ENCODE assay signal across 1 cellular context in genomic region chr14:48974994-48975393, GRCh38.
TF ChIP-seq lines count a peak whose summit lies in the region.

No MANE protein-coding gene starts in this region.

TF ChIP-seq in GM23338, 12 proteins besides CTCF, POLR2A, EP300 and RAD21:
- TF ChIP-seq, protein P1, sequence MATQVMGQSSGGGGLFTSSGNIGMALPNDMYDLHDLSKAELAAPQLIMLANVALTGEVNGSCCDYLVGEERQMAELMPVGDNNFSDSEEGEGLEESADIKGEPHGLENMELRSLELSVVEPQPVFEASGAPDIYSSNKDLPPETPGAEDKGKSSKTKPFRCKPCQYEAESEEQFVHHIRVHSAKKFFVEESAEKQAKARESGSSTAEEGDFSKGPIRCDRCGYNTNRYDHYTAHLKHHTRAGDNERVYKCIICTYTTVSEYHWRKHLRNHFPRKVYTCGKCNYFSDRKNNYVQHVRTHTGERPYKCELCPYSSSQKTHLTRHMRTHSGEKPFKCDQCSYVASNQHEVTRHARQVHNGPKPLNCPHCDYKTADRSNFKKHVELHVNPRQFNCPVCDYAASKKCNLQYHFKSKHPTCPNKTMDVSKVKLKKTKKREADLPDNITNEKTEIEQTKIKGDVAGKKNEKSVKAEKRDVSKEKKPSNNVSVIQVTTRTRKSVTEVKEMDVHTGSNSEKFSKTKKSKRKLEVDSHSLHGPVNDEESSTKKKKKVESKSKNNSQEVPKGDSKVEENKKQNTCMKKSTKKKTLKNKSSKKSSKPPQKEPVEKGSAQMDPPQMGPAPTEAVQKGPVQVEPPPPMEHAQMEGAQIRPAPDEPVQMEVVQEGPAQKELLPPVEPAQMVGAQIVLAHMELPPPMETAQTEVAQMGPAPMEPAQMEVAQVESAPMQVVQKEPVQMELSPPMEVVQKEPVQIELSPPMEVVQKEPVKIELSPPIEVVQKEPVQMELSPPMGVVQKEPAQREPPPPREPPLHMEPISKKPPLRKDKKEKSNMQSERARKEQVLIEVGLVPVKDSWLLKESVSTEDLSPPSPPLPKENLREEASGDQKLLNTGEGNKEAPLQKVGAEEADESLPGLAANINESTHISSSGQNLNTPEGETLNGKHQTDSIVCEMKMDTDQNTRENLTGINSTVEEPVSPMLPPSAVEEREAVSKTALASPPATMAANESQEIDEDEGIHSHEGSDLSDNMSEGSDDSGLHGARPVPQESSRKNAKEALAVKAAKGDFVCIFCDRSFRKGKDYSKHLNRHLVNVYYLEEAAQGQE (IDR thresholded peaks at IDR 0.05; ENCODE audit: unreplicated experiment), result no peak
- TF ChIP-seq, protein P2, sequence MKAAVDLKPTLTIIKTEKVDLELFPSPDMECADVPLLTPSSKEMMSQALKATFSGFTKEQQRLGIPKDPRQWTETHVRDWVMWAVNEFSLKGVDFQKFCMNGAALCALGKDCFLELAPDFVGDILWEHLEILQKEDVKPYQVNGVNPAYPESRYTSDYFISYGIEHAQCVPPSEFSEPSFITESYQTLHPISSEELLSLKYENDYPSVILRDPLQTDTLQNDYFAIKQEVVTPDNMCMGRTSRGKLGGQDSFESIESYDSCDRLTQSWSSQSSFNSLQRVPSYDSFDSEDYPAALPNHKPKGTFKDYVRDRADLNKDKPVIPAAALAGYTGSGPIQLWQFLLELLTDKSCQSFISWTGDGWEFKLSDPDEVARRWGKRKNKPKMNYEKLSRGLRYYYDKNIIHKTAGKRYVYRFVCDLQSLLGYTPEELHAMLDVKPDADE (IDR thresholded peaks at IDR 0.05), result no peak
- TF ChIP-seq ZNF114 (CRISPR knock-in tag; IDR thresholded peaks at IDR 0.05), result no peak
- TF ChIP-seq POLR2AphosphoS5 (IDR thresholded peaks at IDR 0.05; ENCODE audit: low read depth), result no peak
- TF ChIP-seq CREB1 (CRISPR knock-in tag; IDR thresholded peaks at IDR 0.05; ENCODE audit: low read depth), result no peak
- no peak for TF ChIP-seq NANOG (IDR thresholded peaks at IDR 0.05; ENCODE audit: borderline replicate concordance)
- no peak for TF ChIP-seq JUNB (IDR thresholded peaks at IDR 0.05; ENCODE audit: unreplicated experiment)
- TF ChIP-seq EZH2phosphoT487 (IDR thresholded peaks at IDR 0.05; ENCODE audit: unreplicated experiment), result no peak
- no peak for TF ChIP-seq ZNF462 (CRISPR knock-in tag; IDR thresholded peaks at IDR 0.05)
- no peak for TF ChIP-seq STAT1 (IDR thresholded peaks at IDR 0.05; ENCODE audit: unreplicated experiment)
- TF ChIP-seq ZNF331 (CRISPR knock-in tag; IDR thresholded peaks at IDR 0.05; ENCODE audit: low read depth), result no peak
- TF ChIP-seq EZH2 (IDR thresholded peaks at IDR 0.05; ENCODE audit: low read depth, unreplicated experiment), result no peak
